7 cellular contexts compared by ENCODE assay signal in the genomic region with DNA sequence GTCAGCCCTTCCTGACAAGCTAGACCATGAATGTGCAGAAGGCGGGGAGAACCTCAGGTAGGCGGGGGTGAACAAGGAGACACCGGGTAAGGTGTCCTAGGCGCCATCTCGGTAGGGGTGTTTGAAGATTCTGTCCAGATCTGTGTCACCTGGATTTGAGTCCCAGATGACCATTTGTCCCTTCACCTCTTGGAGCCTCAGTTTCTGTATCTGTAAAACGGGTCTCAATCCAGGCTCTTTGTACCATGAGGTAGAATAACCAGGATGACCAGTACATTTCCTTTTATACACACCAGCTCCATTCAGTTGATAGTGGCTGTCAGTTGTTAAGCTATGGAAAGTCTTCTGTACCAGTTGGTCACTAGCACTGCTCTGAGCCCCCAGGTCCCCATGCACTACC.
"Had no signal": no experiment of that assay in that cellular context is flagged by ENCODE, and none has a peak within 500 bp of the region (broad histone marks: within the 10 kb centered on the region; RNA-seq: fewer than 3 reads in every experiment).

No MANE protein-coding gene starts in this region.

- H3K9ac ChIP-seq: KMS-11 had no signal

- DNase-seq: IMR-90, KBM-7, KG1 had no signal

- H3K27ac ChIP-seq: HL-60, KMS-11 had no signal

- FAIRE-seq: HTR-8/SVneo had no signal

- H3K9me3 Mint-ChIP-seq: IgD-negative memory B cell had no signal

- H3K27me3 Mint-ChIP-seq: IgD-negative memory B cell had no signal

- H3K4me2 ChIP-seq: KMS-11 had no signal
